In the genomic region with DNA sequence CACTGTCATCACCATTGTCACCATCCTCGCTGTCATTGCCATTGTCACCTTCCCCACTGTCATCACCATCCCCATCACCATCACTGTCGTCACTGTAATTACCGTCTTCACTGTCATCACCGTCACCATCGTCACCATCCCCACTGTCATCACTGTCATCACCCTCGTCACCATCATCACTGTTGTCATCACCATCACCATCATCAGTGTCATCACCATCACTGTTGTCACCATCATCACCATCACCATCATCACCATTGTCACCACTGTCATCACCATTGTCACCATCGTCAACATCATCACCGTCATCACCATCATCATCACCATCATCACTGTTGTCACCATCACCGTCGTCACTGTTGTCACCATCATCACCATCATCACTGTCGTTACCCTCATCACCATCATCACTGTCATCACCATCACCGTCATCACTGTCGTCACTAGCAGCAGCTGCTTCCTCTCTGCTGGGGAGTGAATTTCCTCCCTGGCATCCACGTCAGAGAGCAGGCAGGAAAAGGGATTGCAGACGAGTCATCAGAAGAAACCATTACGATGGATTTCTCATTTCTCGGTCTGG, we compare ENCODE assay signal across 2 cellular contexts.
A peak's percentile ranks its signal among the peaks of the same experiment; 100 is the strongest.
TF ChIP-seq lines count a peak whose summit lies in the region.

No MANE protein-coding gene starts in this region.

TF ChIP-seq in HEK293, 187 proteins besides CTCF, POLR2A, EP300 and RAD21 (continues in another document):
- TF ChIP-seq YY2 (tag by site-specific recombination; IDR thresholded peaks at IDR 0.05): no peak
- TF ChIP-seq ZNF350 (tag by site-specific recombination; IDR thresholded peaks at IDR 0.05): no peak
- TF ChIP-seq, protein P1, sequence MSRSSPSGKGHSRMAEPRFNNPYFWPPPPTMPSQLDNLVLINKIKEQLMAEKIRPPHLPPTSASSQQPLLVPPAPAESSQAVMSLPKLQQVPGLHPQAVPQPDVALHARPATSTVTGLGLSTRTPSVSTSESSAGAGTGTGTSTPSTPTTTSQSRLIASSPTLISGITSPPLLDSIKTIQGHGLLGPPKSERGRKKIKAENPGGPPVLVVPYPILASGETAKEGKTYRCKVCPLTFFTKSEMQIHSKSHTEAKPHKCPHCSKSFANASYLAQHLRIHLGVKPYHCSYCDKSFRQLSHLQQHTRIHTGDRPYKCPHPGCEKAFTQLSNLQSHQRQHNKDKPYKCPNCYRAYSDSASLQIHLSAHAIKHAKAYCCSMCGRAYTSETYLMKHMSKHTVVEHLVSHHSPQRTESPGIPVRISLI (tag by site-specific recombination; IDR thresholded peaks at IDR 0.05): no peak
- no peak for TF ChIP-seq ZNF521 (tag by site-specific recombination; IDR thresholded peaks at IDR 0.05)
- TF ChIP-seq ZNF112 (tag by site-specific recombination; IDR thresholded peaks at IDR 0.05): no peak
- no peak for TF ChIP-seq ZNF24 (tag by site-specific recombination; IDR thresholded peaks at IDR 0.05)
- no peak for TF ChIP-seq ZSCAN16 (tag by site-specific recombination; IDR thresholded peaks at IDR 0.05)
- no peak for TF ChIP-seq ZBTB20 (tag by site-specific recombination; IDR thresholded peaks at IDR 0.05)
- no peak for TF ChIP-seq ZNF830 (tag by site-specific recombination; IDR thresholded peaks at IDR 0.05; ENCODE audit: low read depth)
- TF ChIP-seq, protein P2, sequence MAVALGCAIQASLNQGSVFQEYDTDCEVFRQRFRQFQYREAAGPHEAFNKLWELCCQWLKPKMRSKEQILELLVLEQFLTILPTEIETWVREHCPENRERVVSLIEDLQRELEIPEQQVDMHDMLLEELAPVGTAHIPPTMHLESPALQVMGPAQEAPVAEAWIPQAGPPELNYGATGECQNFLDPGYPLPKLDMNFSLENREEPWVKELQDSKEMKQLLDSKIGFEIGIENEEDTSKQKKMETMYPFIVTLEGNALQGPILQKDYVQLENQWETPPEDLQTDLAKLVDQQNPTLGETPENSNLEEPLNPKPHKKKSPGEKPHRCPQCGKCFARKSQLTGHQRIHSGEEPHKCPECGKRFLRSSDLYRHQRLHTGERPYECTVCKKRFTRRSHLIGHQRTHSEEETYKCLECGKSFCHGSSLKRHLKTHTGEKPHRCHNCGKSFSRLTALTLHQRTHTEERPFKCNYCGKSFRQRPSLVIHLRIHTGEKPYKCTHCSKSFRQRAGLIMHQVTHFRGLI (tag by site-specific recombination; IDR thresholded peaks at IDR 0.05): no peak
- no peak for TF ChIP-seq ZNF138 (tag by site-specific recombination; IDR thresholded peaks at IDR 0.05; ENCODE audit: borderline replicate concordance)
- no peak for TF ChIP-seq WT1 (tag by site-specific recombination; IDR thresholded peaks at IDR 0.05)
- no peak for TF ChIP-seq ZNF146 (tag by site-specific recombination; IDR thresholded peaks at IDR 0.05)
- no peak for TF ChIP-seq MZF1 (tag by site-specific recombination; IDR thresholded peaks at IDR 0.05; ENCODE audit: borderline replicate concordance)
- no peak for TF ChIP-seq ZNF791 (tag by site-specific recombination; IDR thresholded peaks at IDR 0.05)
- TF ChIP-seq ZNF670 (tag by site-specific recombination; IDR thresholded peaks at IDR 0.05; ENCODE audit: low read depth): no peak
- TF ChIP-seq ZNF394 (tag by site-specific recombination; IDR thresholded peaks at IDR 0.05; ENCODE audit: borderline replicate concordance): no peak
- TF ChIP-seq GLIS2 (tag by site-specific recombination; IDR thresholded peaks at IDR 0.05): no peak
- no peak for TF ChIP-seq ZBTB7A (tag by site-specific recombination; IDR thresholded peaks at IDR 0.05; ENCODE audit: low read depth)
- no peak for TF ChIP-seq HOXD13 (CRISPR knock-in tag; IDR thresholded peaks at IDR 0.05; ENCODE audit: borderline replicate concordance)
- TF ChIP-seq SCRT1 (tag by site-specific recombination; IDR thresholded peaks at IDR 0.05; ENCODE audit: borderline replicate concordance): no peak
- no peak for TF ChIP-seq BCL11B (tag by site-specific recombination; IDR thresholded peaks at IDR 0.05; ENCODE audit: low read depth)
- TF ChIP-seq GFI1B (tag by site-specific recombination; IDR thresholded peaks at IDR 0.05): no peak
- no peak for TF ChIP-seq ZNF600 (tag by site-specific recombination; IDR thresholded peaks at IDR 0.05)
- no peak for TF ChIP-seq ZNF664 (tag by site-specific recombination; IDR thresholded peaks at IDR 0.05)
- TF ChIP-seq, protein P3, sequence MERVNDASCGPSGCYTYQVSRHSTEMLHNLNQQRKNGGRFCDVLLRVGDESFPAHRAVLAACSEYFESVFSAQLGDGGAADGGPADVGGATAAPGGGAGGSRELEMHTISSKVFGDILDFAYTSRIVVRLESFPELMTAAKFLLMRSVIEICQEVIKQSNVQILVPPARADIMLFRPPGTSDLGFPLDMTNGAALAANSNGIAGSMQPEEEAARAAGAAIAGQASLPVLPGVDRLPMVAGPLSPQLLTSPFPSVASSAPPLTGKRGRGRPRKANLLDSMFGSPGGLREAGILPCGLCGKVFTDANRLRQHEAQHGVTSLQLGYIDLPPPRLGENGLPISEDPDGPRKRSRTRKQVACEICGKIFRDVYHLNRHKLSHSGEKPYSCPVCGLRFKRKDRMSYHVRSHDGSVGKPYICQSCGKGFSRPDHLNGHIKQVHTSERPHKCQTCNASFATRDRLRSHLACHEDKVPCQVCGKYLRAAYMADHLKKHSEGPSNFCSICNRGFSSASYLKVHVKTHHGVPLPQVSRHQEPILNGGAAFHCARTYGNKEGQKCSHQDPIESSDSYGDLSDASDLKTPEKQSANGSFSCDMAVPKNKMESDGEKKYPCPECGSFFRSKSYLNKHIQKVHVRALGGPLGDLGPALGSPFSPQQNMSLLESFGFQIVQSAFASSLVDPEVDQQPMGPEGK (tag by site-specific recombination; IDR thresholded peaks at IDR 0.05): no peak
- TF ChIP-seq, protein P4, sequence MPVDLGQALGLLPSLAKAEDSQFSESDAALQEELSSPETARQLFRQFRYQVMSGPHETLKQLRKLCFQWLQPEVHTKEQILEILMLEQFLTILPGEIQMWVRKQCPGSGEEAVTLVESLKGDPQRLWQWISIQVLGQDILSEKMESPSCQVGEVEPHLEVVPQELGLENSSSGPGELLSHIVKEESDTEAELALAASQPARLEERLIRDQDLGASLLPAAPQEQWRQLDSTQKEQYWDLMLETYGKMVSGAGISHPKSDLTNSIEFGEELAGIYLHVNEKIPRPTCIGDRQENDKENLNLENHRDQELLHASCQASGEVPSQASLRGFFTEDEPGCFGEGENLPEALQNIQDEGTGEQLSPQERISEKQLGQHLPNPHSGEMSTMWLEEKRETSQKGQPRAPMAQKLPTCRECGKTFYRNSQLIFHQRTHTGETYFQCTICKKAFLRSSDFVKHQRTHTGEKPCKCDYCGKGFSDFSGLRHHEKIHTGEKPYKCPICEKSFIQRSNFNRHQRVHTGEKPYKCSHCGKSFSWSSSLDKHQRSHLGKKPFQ (tag by site-specific recombination; IDR thresholded peaks at IDR 0.05): no peak
- TF ChIP-seq ZNF416 (tag by site-specific recombination; IDR thresholded peaks at IDR 0.05): no peak

TF ChIP-seq in K562, 482 proteins besides CTCF, POLR2A, EP300 and RAD21 (continues in another document):
- TF ChIP-seq GABPB1 (CRISPR knock-in tag; IDR thresholded peaks at IDR 0.05) (no peak), KDM1A (IDR thresholded peaks at IDR 0.05) (peak in 1 of 2 experiments; percentile 32; a peak in 2 of 4 replicates), CREM (IDR thresholded peaks at IDR 0.05; ENCODE audit: low read depth) (0 out of 2 replicates have a peak, but pooled peaks have one; percentile 15), ATF1 (CRISPR knock-in tag; IDR thresholded peaks at IDR 0.05) (no peak), ATF1 (tag; IDR thresholded peaks at IDR 0.05) (peak; percentile 84), CTBP1 (IDR thresholded peaks at IDR 0.05; ENCODE audit: borderline replicate concordance) (peak; percentile 44; the same call in 1 of the 2 replicates), RBM22 (IDR thresholded peaks at IDR 0.05; ENCODE audit: low read depth, low read length, poor library complexity, severe bottlenecking) (no peak), NCOA1 (IDR thresholded peaks at IDR 0.05; ENCODE audit: low read depth) (peak; percentile 62; the same call in 1 of the 2 replicates), MEIS2 (IDR thresholded peaks at IDR 0.05; ENCODE audit: partially characterized antibody) (peak; percentile 69), ZFX (CRISPR knock-in tag; IDR thresholded peaks at IDR 0.05) (no peak), ZNF133 (CRISPR knock-in tag; IDR thresholded peaks at IDR 0.05) (no peak), NCOA2 (IDR thresholded peaks at IDR 0.05; ENCODE audit: partially characterized antibody in 2 of 2) (peak in 1 of 2 experiments; percentile 59), ZNF165 (CRISPR knock-in tag; IDR thresholded peaks at IDR 0.05; ENCODE audit: borderline replicate concordance) (no peak), CREB1 (IDR thresholded peaks at IDR 0.05) (peak; percentile 45; the same call in 1 of the 2 replicates), CREB1 (CRISPR knock-in tag; IDR thresholded peaks at IDR 0.05) (peak; percentile 64), ZSCAN29 (IDR thresholded peaks at IDR 0.05) (no peak), TRIM24 (IDR thresholded peaks at IDR 0.05) (no peak)
- TF ChIP-seq, protein P5, sequence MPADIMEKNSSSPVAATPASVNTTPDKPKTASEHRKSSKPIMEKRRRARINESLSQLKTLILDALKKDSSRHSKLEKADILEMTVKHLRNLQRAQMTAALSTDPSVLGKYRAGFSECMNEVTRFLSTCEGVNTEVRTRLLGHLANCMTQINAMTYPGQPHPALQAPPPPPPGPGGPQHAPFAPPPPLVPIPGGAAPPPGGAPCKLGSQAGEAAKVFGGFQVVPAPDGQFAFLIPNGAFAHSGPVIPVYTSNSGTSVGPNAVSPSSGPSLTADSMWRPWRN (IDR thresholded peaks at IDR 0.05; ENCODE audit: low read depth): peak; percentile 33; the same call in 1 of the 2 replicates
- TF ChIP-seq, protein P6, sequence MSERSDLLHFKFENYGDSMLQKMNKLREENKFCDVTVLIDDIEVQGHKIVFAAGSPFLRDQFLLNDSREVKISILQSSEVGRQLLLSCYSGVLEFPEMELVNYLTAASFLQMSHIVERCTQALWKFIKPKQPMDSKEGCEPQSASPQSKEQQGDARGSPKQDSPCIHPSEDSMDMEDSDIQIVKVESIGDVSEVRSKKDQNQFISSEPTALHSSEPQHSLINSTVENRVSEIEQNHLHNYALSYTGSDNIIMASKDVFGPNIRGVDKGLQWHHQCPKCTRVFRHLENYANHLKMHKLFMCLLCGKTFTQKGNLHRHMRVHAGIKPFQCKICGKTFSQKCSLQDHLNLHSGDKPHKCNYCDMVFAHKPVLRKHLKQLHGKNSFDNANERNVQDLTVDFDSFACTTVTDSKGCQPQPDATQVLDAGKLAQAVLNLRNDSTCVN (CRISPR knock-in tag; IDR thresholded peaks at IDR 0.05): no peak
- TF ChIP-seq, protein P7, sequence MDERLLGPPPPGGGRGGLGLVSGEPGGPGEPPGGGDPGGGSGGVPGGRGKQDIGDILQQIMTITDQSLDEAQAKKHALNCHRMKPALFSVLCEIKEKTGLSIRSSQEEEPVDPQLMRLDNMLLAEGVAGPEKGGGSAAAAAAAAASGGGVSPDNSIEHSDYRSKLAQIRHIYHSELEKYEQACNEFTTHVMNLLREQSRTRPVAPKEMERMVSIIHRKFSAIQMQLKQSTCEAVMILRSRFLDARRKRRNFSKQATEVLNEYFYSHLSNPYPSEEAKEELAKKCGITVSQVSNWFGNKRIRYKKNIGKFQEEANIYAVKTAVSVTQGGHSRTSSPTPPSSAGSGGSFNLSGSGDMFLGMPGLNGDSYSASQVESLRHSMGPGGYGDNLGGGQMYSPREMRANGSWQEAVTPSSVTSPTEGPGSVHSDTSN (CRISPR knock-in tag; IDR thresholded peaks at IDR 0.05; ENCODE audit: low read depth): no peak
- TF ChIP-seq, protein P7 (tag; conservative IDR thresholded peaks at IDR 0.05; ENCODE audit: low read depth): peak; percentile 88
- TF ChIP-seq, protein P8, sequence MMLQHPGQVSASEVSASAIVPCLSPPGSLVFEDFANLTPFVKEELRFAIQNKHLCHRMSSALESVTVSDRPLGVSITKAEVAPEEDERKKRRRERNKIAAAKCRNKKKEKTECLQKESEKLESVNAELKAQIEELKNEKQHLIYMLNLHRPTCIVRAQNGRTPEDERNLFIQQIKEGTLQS (IDR thresholded peaks at IDR 0.05): peak; percentile 66; the same call in 1 of the 2 replicates
- TF ChIP-seq, protein P8 (CRISPR knock-in tag; conservative IDR thresholded peaks at IDR 0.05): no peak
- TF ChIP-seq, protein P9, sequence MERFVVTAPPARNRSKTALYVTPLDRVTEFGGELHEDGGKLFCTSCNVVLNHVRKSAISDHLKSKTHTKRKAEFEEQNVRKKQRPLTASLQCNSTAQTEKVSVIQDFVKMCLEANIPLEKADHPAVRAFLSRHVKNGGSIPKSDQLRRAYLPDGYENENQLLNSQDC (CRISPR knock-in tag; IDR thresholded peaks at IDR 0.05): no peak
